In the genomic region with DNA sequence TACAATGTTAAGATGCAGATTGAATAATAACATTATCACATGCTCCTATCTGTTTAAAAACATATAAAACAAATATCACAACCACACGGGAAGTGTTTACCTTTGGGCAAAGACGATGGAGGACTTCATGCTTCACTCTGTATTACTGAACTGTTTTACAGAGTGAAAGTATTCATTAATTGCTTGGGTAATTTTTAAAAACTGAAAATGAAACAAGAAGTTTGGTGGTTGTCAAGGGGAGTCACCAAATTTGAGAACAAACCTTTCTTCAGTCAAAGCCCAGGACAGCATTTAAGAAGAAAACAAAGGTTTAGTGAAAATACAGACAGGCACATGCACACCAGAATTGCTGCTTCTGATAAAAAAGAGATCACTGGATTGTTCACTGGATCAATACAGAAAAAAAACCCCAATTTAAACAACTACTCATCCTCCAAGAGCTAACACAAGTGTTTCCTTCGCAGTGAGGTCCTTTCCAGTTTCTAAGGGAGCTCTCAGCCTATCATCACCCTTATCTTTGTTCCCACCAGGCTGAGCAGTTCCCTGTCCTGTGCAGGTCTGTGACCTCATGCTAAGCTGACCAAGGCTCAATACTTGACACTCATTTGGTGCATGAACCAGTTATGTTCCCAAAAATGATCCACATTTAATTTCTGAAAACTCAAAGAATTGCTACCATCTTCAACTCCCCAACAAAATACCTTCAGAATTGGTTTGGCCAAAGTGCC, we compare ENCODE assay signal across 1 cellular context.
A peak's percentile ranks its signal among the peaks of the same experiment; 100 is the strongest.
TF ChIP-seq lines count a peak whose summit lies in the region.

No MANE protein-coding gene starts in this region.

TF ChIP-seq in K562, 482 proteins besides CTCF, POLR2A, EP300 and RAD21 (continued from another document):
- TF ChIP-seq ELF2 (CRISPR knock-in tag; IDR thresholded peaks at IDR 0.05) (no peak), NRF1 (conservative IDR thresholded peaks at IDR 0.05 in 1 of 2, IDR thresholded peaks at IDR 0.05 in 1 of 2) (0 out of 4 replicates have a peak, but pooled peaks have one; percentile 11 to 21), MTA1 (IDR thresholded peaks at IDR 0.05; ENCODE audit: borderline replicate concordance) (no peak), GABPA (tag; conservative IDR thresholded peaks at IDR 0.05; ENCODE audit: low read depth) (no peak), C11orf30 (IDR thresholded peaks at IDR 0.05; ENCODE audit: low read depth) (no peak), ARNT (IDR thresholded peaks at IDR 0.05) (0 out of 4 replicates have a peak, but pooled peaks of 1 of the 2 experiments have one; percentile 50), ZNF121 (CRISPR knock-in tag; conservative IDR thresholded peaks at IDR 0.05) (no peak)
TF ChIP-seq in K562: peak in this region for 22.
